In the genomic region with DNA sequence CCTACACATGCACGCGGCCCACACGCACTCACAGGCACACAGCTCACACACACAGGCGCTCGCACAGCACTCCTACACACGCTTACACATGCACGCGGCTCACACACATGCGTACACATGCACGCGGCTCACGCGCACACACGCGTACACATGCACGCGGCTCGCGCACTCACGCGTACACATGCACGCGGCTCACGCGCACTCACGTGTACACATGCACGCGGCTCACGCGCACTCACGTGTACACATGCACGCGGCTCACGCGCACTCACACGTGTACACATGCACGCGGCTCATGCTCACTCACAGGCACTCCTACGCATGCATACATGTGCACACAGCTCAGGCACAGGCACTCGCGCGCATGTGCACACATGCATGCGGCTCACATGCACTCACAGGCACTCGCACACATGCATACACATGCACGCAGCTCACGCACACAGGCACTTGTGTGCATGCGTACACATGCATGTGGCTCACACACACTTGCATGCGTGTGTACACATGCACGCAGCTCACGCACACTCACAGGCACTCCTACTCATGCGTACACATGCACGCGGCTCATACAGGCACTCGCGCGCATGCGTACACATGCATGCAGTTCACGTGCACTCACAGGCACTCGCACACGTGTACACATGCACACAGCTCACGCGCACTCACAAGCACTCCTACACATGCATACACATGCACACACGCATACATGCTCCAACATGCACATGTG, we compare ENCODE assay signal across 21 cellular contexts. TPM values are rescaled to one million over a fixed set of nuclear protein-coding genes. Genes with fewer than 3 reads are reported as not detected.
DNase-seq lines count a peak whose midpoint lies in the region; ATAC-seq, FAIRE-seq and TF ChIP-seq lines count a peak whose summit lies in the region.
"Had no signal": no experiment of that assay in that cellular context is flagged by ENCODE, and none has a peak within 500 bp of the region (broad histone marks: within the 10 kb centered on the region; RNA-seq: fewer than 3 reads in every experiment).

No MANE protein-coding gene starts in this region.

- no peak for TF ChIP-seq EP300 in K562 (IDR thresholded peaks at IDR 0.05; ENCODE audit: low read length)

- H2BK5ac ChIP-seq in H9 (ENCODE audit: insufficient read length, low read length): no peak overlapping the region
- H2BK5ac ChIP-seq in trophoblast cell (ENCODE audit: low read depth, low read length, poor library complexity): no peak overlapping the region

- no peak overlapping the region for H4K8ac ChIP-seq in H9 (replicated peaks; ENCODE audit: insufficient read length, low read depth, low read length)
- no peak overlapping the region for H4K8ac ChIP-seq in trophoblast cell (ENCODE audit: low read depth, low read length)

- H3K4me2 ChIP-seq in H9 (ENCODE audit: insufficient read depth, insufficient read length, low read length) (no peak overlapping the region), K562 (ENCODE audit: insufficient read depth, low read length) (no peak overlapping the region), trophoblast cell (ENCODE audit: low read length) (no peak overlapping the region)
- H3K4me2 ChIP-seq: BLaER1 treated with 17β-estradiol and CSF1 and Interleukin-3, amounts not matched to agents 10 nM and 100 nM had no signal

- DNase-seq in activated T-cell treated with anti-CD3 and anti-CD28 coated beads, Interleukin-2, amount 50 U/mL, for 24 hours: no peak
- no peak for DNase-seq in activated T-cell treated with anti-CD3 and anti-CD28 coated beads, Interleukin-2, amount 50 U/mL, for 48 hours
- no peak for DNase-seq in H9
- no peak for DNase-seq in K562 (ENCODE audit: extremely low read depth in 1 of 4, low spot score in 3 of 4)
- DNase-seq in trophoblast cell: no peak
- no peak for DNase-seq in dermis blood vessel endothelial cell
- DNase-seq in CD1c-positive myeloid dendritic cell (ENCODE audit: extremely low spot score): no peak
- DNase-seq: 8988T; Calu3; CD8-positive, alpha-beta memory T cell; DMS153; Kasumi-1; NCI-H1694; NCI-H2081 treated with DMSO at 0.1 percent for 48 hours; NCI-H2171 treated with DMSO at 0.1 percent for 48 hours; NCI-H524 treated with DMSO at 0.1 percent for 48 hours; Peyer's patch had no signal

- no peak overlapping the region for H4K5ac ChIP-seq in H9 (ENCODE audit: insufficient read length, low read depth, low read length)

- peaks cover 87% of the 10 kb centered on the region for H3K36me3 Mint-ChIP-seq in activated T-cell treated with anti-CD3 and anti-CD28 coated beads, Interleukin-2, amount 50 U/mL, for 24 hours (ENCODE audit: low read depth)
- H3K36me3 Mint-ChIP-seq in H9 (ENCODE audit: insufficient read depth in 1 of 3, low read depth in 3 of 3): peaks cover 13 to 33% (median 28%) of the 10 kb centered on the region in 3 experiments; a peak in 6 of 7 replicates

- BruUV-seq in K562 (replicated peaks; lab: Mats Ljungman, UMichigan): no TSS peak

- intact Hi-C loops in K562 (cut with micrococcal nuclease): no loop called here

- H3K79me2 ChIP-seq in H9 (ENCODE audit: insufficient read depth, low read length) (no peaks in the 10 kb centered on the region), K562 (ENCODE audit: control insufficient read depth, insufficient read depth, low read length) (no peaks in the 10 kb centered on the region), trophoblast cell (ENCODE audit: control insufficient read depth, insufficient read depth, low read length, poor library complexity) (no peaks in the 10 kb centered on the region)

- H2BK12ac ChIP-seq in H9 (ENCODE audit: insufficient read length, low read depth, low read length) (no peak overlapping the region), trophoblast cell (ENCODE audit: low read length) (no peak overlapping the region)

- no peak overlapping the region for H3K14ac ChIP-seq in H9 (ENCODE audit: insufficient read depth, low read length)
- H3K14ac ChIP-seq in trophoblast cell (ENCODE audit: low read length): no peak overlapping the region

- H3K27ac ChIP-seq in H9 (ENCODE audit: insufficient read length, low read depth, low read length): no peak overlapping the region
- H3K27ac ChIP-seq in K562 (ENCODE audit: extremely low read depth, low read depth, low read length): no peak overlapping the region
- no peak overlapping the region for H3K27ac ChIP-seq in trophoblast cell (ENCODE audit: low read depth, low read length)
- H3K27ac ChIP-seq: BLaER1 treated with 17β-estradiol and CSF1 and Interleukin-3, amounts not matched to agents 10 nM and 100 nM; Peyer's patch had no signal

- H3K36me3 ChIP-seq in K562 (ENCODE audit: control insufficient read depth, insufficient read depth, low read length): peaks cover 85% of the 10 kb centered on the region; the same call in 2 of the 3 replicates
- H3K36me3 ChIP-seq in trophoblast cell (ENCODE audit: control insufficient read depth in 1 of 2, insufficient read depth in 2 of 2, low read length in 2 of 2): peaks cover 84 to 87% of the 10 kb centered on the region in 2 experiments

- no peaks in the 10 kb centered on the region for H4K20me1 ChIP-seq in H9 (ENCODE audit: control insufficient read depth, insufficient read depth, insufficient read length)
- H4K20me1 ChIP-seq in K562 (replicated peaks; ENCODE audit: control insufficient read depth, insufficient read depth, low read length): no peaks in the 10 kb centered on the region

- H3K79me1 ChIP-seq in H9 (ENCODE audit: insufficient read depth, low read depth, low read length, poor library complexity, severe bottlenecking) (no peaks in the 10 kb centered on the region), trophoblast cell (ENCODE audit: low read length) (no peaks in the 10 kb centered on the region)

- no peak overlapping the region for H3K4me3 Mint-ChIP-seq in activated T-cell treated with anti-CD3 and anti-CD28 coated beads, Interleukin-2, amount 50 U/mL, for 24 hours
- no peak overlapping the region for H3K4me3 Mint-ChIP-seq in H9
- H3K4me3 Mint-ChIP-seq: IgD-negative memory B cell had no signal

- no peak overlapping the region for H4K91ac ChIP-seq in H9 (ENCODE audit: insufficient read length, low read depth, low read length)
- no peak overlapping the region for H4K91ac ChIP-seq in trophoblast cell (ENCODE audit: low read depth, low read length)

- no peaks in the 10 kb centered on the region for H3K27me3 ChIP-seq in H9 (ENCODE audit: insufficient read depth, low read length)
- no peaks in the 10 kb centered on the region for H3K27me3 ChIP-seq in K562 (ENCODE audit: control insufficient read depth in 2 of 2, insufficient read depth in 2 of 2, low read length in 2 of 2)
- H3K27me3 ChIP-seq in trophoblast cell (ENCODE audit: insufficient read depth, low read length): no peaks in the 10 kb centered on the region
- H3K27me3 ChIP-seq: BLaER1 treated with 17β-estradiol and CSF1 and Interleukin-3, amounts not matched to agents 10 nM and 100 nM; Peyer's patch had no signal

- no peak overlapping the region for H2BK15ac ChIP-seq in H9 (ENCODE audit: low read depth, low read length)

- no peak overlapping the region for H2AFZ ChIP-seq in H9 (ENCODE audit: low read length)
- no peak overlapping the region for H2AFZ ChIP-seq in K562 (ENCODE audit: low read depth, low read length)
- H2AFZ ChIP-seq in trophoblast cell (ENCODE audit: insufficient read depth, low read length, poor library complexity): no peak overlapping the region

- no peaks in the 10 kb centered on the region for H3K9me3 Mint-ChIP-seq in activated T-cell treated with anti-CD3 and anti-CD28 coated beads, Interleukin-2, amount 50 U/mL, for 24 hours
- H3K9me3 Mint-ChIP-seq in H9: peaks cover 2 to 4% of the 10 kb centered on the region in 2 experiments; a peak in 2 of 5 replicates
- H3K9me3 Mint-ChIP-seq: CD8-positive, alpha-beta memory T cell; IgD-negative memory B cell had no signal

- in situ Hi-C loops in K562 (cut with MboI): no loop called here

- H3K27me3 Mint-ChIP-seq in activated T-cell treated with anti-CD3 and anti-CD28 coated beads, Interleukin-2, amount 50 U/mL, for 24 hours: no peaks in the 10 kb centered on the region
- H3K27me3 Mint-ChIP-seq in H9 (ENCODE audit: low read depth): no peaks in the 10 kb centered on the region
- H3K27me3 Mint-ChIP-seq: CD8-positive, alpha-beta memory T cell; IgD-negative memory B cell had no signal

- no peak overlapping the region for H3K4ac ChIP-seq in H9 (ENCODE audit: low read depth, low read length)
- H3K4ac ChIP-seq in trophoblast cell (ENCODE audit: low read depth, low read length): no peak overlapping the region

- WGBS in H9 (ENCODE audit: extremely low coverage, insufficient read length, low lambda C conversion rate): no CpG with 5 or more reads among the region's 63 CpGs
- WGBS in K562 (ENCODE audit: insufficient coverage, low coverage, missing lambda C conversion rate): 97% methylated on average over 55 of the region's 63 CpGs
- WGBS in trophoblast cell (ENCODE audit: extremely low coverage, insufficient coverage, insufficient read length): no CpG with 5 or more reads among the region's 63 CpGs

- no peak overlapping the region for H3K9ac ChIP-seq in H9 (ENCODE audit: extremely low read depth, insufficient read length, low read length)
- H3K9ac ChIP-seq in K562 (ENCODE audit: insufficient read depth in 1 of 2, low read depth in 2 of 2, low read length in 2 of 2): no peak overlapping the region
- H3K9ac ChIP-seq in trophoblast cell (ENCODE audit: low read length): no peak overlapping the region
- H3K9ac ChIP-seq: BLaER1 treated with 17β-estradiol and CSF1 and Interleukin-3, amounts not matched to agents 10 nM and 100 nM had no signal

- H3K23me2 ChIP-seq in H9 (ENCODE audit: insufficient read length, low read depth, low read length, poor library complexity, severe bottlenecking): no peaks in the 10 kb centered on the region

- no peak for TF ChIP-seq POLR2A in K562 (conservative IDR thresholded peaks at IDR 0.05)

- no peak overlapping the region for H2BK120ac ChIP-seq in H9 (ENCODE audit: low read depth, low read length, poor library complexity, severe bottlenecking)
- H2BK120ac ChIP-seq in trophoblast cell (ENCODE audit: insufficient read depth, low read length, poor library complexity): no peak overlapping the region

- FAIRE-seq in K562 (lab: Jason Lieb, UNC): no peak

- H3K23ac ChIP-seq in H9 (ENCODE audit: insufficient read length, low read depth, low read length): no peak overlapping the region
- no peak overlapping the region for H3K23ac ChIP-seq in trophoblast cell (ENCODE audit: low read length)

- H2AK5ac ChIP-seq in H9 (ENCODE audit: insufficient read length, low read length) (no peak overlapping the region), trophoblast cell (ENCODE audit: low read length) (no peak overlapping the region)

- no peak for TF ChIP-seq RAD21 in K562 (CRISPR knock-in tag; conservative IDR thresholded peaks at IDR 0.05 in 1 of 2, IDR thresholded peaks at IDR 0.05 in 1 of 2)

- H3K4me1 Mint-ChIP-seq in activated T-cell treated with anti-CD3 and anti-CD28 coated beads, Interleukin-2, amount 50 U/mL, for 24 hours (ENCODE audit: low read depth): no peaks in the 10 kb centered on the region
- no peaks in the 10 kb centered on the region for H3K4me1 Mint-ChIP-seq in H9
- H3K4me1 Mint-ChIP-seq: CD8-positive, alpha-beta memory T cell had no signal

- ATAC-seq in K562: no peak
- ATAC-seq in SK-N-SH treated with all-trans-retinoic acid at 6 μM for 48 hours: no peak

- no peak overlapping the region for H3K56ac ChIP-seq in H9 (ENCODE audit: insufficient read length, low read depth, low read length)

- CTCF ChIA-PET in K562 (lab: Yijun Ruan, JAX; ENCODE audit: low intra/inter-chr PET ratio): no interaction called here

- H3K9me1 ChIP-seq in K562 (ENCODE audit: control insufficient read depth, insufficient read depth, low read length): no peaks in the 10 kb centered on the region

- H3K18ac ChIP-seq in H9 (ENCODE audit: insufficient read length, low read depth, low read length): no peak overlapping the region
- H3K18ac ChIP-seq in trophoblast cell (ENCODE audit: low read length): no peak overlapping the region

- no peak overlapping the region for H3T11ph ChIP-seq in H9 (ENCODE audit: low read length)

- H3K4me1 ChIP-seq in H9 (ENCODE audit: insufficient read depth, low read length) (no peaks in the 10 kb centered on the region), K562 (replicated peaks in 1 of 2; ENCODE audit: control insufficient read depth in 2 of 2, insufficient read depth in 2 of 2, low read length in 2 of 2) (peaks cover 0 to 14% of the 10 kb centered on the region in 2 experiments; a peak in 1 of 5 replicates), trophoblast cell (ENCODE audit: control insufficient read depth in 1 of 2, insufficient read depth in 2 of 2, low read length in 2 of 2) (no peaks in the 10 kb centered on the region)
- H3K4me1 ChIP-seq: BLaER1 treated with 17β-estradiol and CSF1 and Interleukin-3, amounts not matched to agents 10 nM and 100 nM; HAP-1; Peyer's patch had no signal

- no peaks in the 10 kb centered on the region for H3K9me3 ChIP-seq in H9 (ENCODE audit: control insufficient read depth, low read depth, low read length)
- peaks cover 6% of the 10 kb centered on the region for H3K9me3 ChIP-seq in K562 (replicated peaks; ENCODE audit: control insufficient read depth, insufficient read depth, low read depth, low read length)
- peaks cover 8% of the 10 kb centered on the region for H3K9me3 ChIP-seq in trophoblast cell (ENCODE audit: insufficient read depth, low read depth, low read length)
- H3K9me3 ChIP-seq: HAP-1, Peyer's patch had no signal

- H3K4me3 ChIP-seq in K562: no peak overlapping the region
- H3K4me3 ChIP-seq in trophoblast cell (ENCODE audit: low read depth, low read length): peak overlapping the region; percentile 40
- H3K4me3 ChIP-seq: BLaER1 treated with 17β-estradiol and CSF1 and Interleukin-3, amounts not matched to agents 10 nM and 100 nM; HAP-1; Peyer's patch had no signal

- no peak overlapping the region for H2BK20ac ChIP-seq in H9 (ENCODE audit: low read depth, low read length, poor library complexity, severe bottlenecking)

- peak overlapping the region; percentile 12 for H3K27ac Mint-ChIP-seq in activated T-cell treated with anti-CD3 and anti-CD28 coated beads, Interleukin-2, amount 50 U/mL, for 24 hours
- H3K27ac Mint-ChIP-seq in H9: peak overlapping the region in 2 of 3 experiments; percentile 44 to 78; a peak in 1 of 7 replicates

- TF ChIP-seq CTCF in H9 (conservative IDR thresholded peaks at IDR 0.05) (no peak), K562 (IDR thresholded peaks at IDR 0.05 in 2 of 3, conservative IDR thresholded peaks at IDR 0.05 in 1 of 3; ENCODE audit: insufficient read depth in 2 of 3, low read depth in 1 of 3, low read length in 3 of 3) (no peak)

- POLR2A ChIA-PET in K562 (lab: Yijun Ruan, JAX): no interaction called here

- H4K12ac ChIP-seq in trophoblast cell (ENCODE audit: low read depth, low read length): no peak overlapping the region

RNA-seq across cellular contexts. Expression of a gene that starts 44.9 kb away (rescaled TPM):
- 80.7 and 82.5 TPM in 2 replicates for total RNA-seq in H9 (2021)
- 336 and 571 TPM in 2 replicates for total RNA-seq in K562 (2011; cell fraction: chromatin; rRNA removed; ENCODE audit: low replicate concordance)
- total RNA-seq in K562 (2011; cell fraction: nucleolus; rRNA removed): 202 and 228 TPM in 2 replicates
- 235 and 247 TPM in 2 replicates for total RNA-seq in K562 (2011; cell fraction: nucleoplasm; rRNA removed)
- 102 and 105 TPM in 2 replicates for total RNA-seq in K562 (2014; rRNA removed)
- total RNA-seq in K562 (2014; rRNA removed; fragmentation: Illumina TruSeq; extraction: Trizol): 10.4 and 12.6 TPM in 2 replicates
- total RNA-seq in K562 (2015; rRNA removed; fragmentation: Illumina TruSeq; extraction: Trizol): 28.4 and 35.4 TPM in 2 replicates
- total RNA-seq in K562 (2021): 94.1 and 101 TPM in 2 replicates
- polyA plus RNA-seq in K562 (2011; rRNA removed): 14.9 and 22.4 TPM in 2 replicates
- polyA plus RNA-seq in K562 (2011; cell fraction: cytosol; rRNA removed): 17.2 and 40.3 TPM in 2 replicates
- polyA plus RNA-seq in K562 (2011; cell fraction: nucleus; rRNA removed): 79.9 and 106 TPM in 2 replicates
- 48.5 and 55.0 TPM in 2 replicates for polyA plus RNA-seq in K562 (2012)
- 16.2 and 38.2 TPM in 2 replicates for polyA plus RNA-seq in K562 (2014; fragmentation: Illumina TruSeq; extraction: Trizol)
- 1 to 10 TPM; 1.3 to 2.1 TPM for polyA plus RNA-seq in K562 (2014; fragmentation: Nextera tagmentation; extraction: Ambion mirVana)
- polyA plus RNA-seq in K562 (2014; rRNA removed): 51.9 and 83.2 TPM in 2 replicates
- 51.4 and 78.3 TPM in 2 replicates for polyA minus RNA-seq in K562 (2011; rRNA and poly(A)+ RNA removed)
- 37.3 and 39.5 TPM in 2 replicates for polyA minus RNA-seq in K562 (2011; cell fraction: cytosol; rRNA and poly(A)+ RNA removed)
- polyA minus RNA-seq in K562 (2011; cell fraction: nucleus; rRNA and poly(A)+ RNA removed): 43.2 and 50.9 TPM in 2 replicates
- 76.4 and 76.8 TPM in 2 replicates for polyA plus RNA-seq in trophoblast cell (2013)
- 76.1 and 93.5 TPM in 2 replicates for total RNA-seq in dermis blood vessel endothelial cell

RNA-seq across cellular contexts. Expression of a gene that starts 45.1 kb away (rescaled TPM):
- total RNA-seq in H9 (2021) (6.4 and 6.8 TPM in 2 replicates), K562 (2014; rRNA removed) (14.9 and 17.7 TPM in 2 replicates), K562 (2014; rRNA removed; fragmentation: Illumina TruSeq; extraction: Trizol) (2.4 and 3.7 TPM in 2 replicates), K562 (2015; rRNA removed; fragmentation: Illumina TruSeq; extraction: Trizol) (9.4 and 9.5 TPM in 2 replicates), K562 (2021) (13.8 and 16.9 TPM in 2 replicates), dermis blood vessel endothelial cell (12.6 and 13.5 TPM in 2 replicates)
- 55.5 and 132 TPM in 2 replicates for total RNA-seq in K562 (2011; cell fraction: chromatin; rRNA removed; ENCODE audit: low replicate concordance)
- total RNA-seq in K562 (2011; cell fraction: nucleolus; rRNA removed): 80.9 and 84.2 TPM in 2 replicates
- 71.0 and 82.0 TPM in 2 replicates for total RNA-seq in K562 (2011; cell fraction: nucleoplasm; rRNA removed)
- polyA plus RNA-seq in K562 (2011; rRNA removed) (11.4 and 28.9 TPM in 2 replicates), K562 (2014; fragmentation: Illumina TruSeq; extraction: Trizol) (8.5 and 21.5 TPM in 2 replicates), K562 (2014; fragmentation: Nextera tagmentation; extraction: Ambion mirVana) (under 1 TPM; 0.13 to 0.18 TPM), K562 (2014; rRNA removed) (22.5 and 30.9 TPM in 2 replicates)
- 31.2 and 37.1 TPM in 2 replicates for polyA plus RNA-seq in K562 (2011; cell fraction: cytosol; rRNA removed)
- polyA plus RNA-seq in K562 (2011; cell fraction: nucleus; rRNA removed): 373 and 570 TPM in 2 replicates
- polyA plus RNA-seq in K562 (2012): 18.3 and 42.2 TPM in 2 replicates
- 7.2 and 7.6 TPM in 2 replicates for polyA minus RNA-seq in K562 (2011; rRNA and poly(A)+ RNA removed)
- polyA minus RNA-seq in K562 (2011; cell fraction: cytosol; rRNA and poly(A)+ RNA removed): 8.2 and 14.5 TPM in 2 replicates
- polyA minus RNA-seq in K562 (2011; cell fraction: nucleus; rRNA and poly(A)+ RNA removed): 27.3 and 30.2 TPM in 2 replicates
- 13.5 and 15.8 TPM in 2 replicates for polyA plus RNA-seq in trophoblast cell (2013)
